ENCODE assay signal across 9 cellular contexts in the genomic region with DNA sequence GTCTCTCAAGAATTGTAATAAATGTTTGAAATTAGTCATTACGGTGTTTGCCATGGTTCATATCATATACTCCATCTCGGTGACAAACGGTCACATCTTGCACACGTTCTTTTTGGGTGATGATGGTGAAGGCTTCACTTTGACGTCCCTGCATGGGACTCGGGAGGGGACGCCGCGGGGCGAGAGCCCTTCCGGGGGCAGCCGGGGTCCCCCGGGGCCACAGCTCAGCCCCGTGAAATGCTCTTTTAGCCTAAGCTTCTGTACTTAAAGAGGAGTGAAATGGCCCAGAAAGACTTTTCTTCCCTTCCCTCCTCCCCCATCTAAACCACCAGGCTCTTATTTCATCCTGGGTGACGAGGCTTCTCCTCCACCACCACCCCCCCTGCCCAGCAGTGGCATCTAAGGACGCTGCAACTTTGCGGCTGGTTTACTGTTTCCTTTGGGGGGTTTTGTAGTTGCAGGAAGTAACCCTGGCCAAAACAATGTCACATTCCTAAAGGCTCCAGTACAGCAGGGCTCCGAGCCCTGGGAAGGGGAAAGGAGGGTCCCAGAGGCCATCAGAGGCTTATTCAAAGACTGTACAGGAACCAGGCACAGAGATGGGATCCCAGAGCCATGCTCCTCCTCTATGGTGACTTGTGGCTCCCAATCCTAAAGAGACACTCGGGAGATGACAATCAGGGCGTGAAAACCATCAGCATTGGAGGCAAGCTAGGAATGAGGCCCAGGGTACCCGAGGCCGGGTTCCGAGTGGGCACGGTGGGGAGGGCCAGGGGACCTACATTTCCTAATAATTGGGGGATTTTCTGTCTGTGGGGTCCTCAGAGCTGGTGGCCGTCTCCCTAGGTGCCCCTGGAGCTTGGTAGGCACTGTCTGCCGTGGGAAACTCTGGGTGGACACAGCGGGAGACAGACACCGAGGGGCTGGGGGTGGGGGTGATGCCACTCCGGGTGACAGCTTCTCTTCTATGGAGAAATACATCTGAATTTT.
DNase-seq lines count a peak whose midpoint lies in the region; ATAC-seq and TF ChIP-seq lines count a peak whose summit lies in the region.
"Had no signal": no experiment of that assay in that cellular context is flagged by ENCODE, and none has a peak within 500 bp of the region (broad histone marks: within the 10 kb centered on the region; RNA-seq: fewer than 3 reads in every experiment).

No MANE protein-coding gene starts in this region.

- ATAC-seq in HG03457 (IDR thresholded peaks at IDR 0.05; ENCODE audit: unreplicated experiment) (no peak), mucosa of descending colon (no peak)
- ATAC-seq: heart left ventricle had no signal

- no peak overlapping the region for H3K4me2 ChIP-seq in mesenchymal stem cell (ENCODE audit: low read length, poor library complexity, severe bottlenecking)

- 71% methylated on average over 28 of the region's 29 CpGs for WGBS in mesenchymal stem cell

- no peak overlapping the region for H3K23ac ChIP-seq in mesenchymal stem cell (ENCODE audit: low read length in 2 of 2)

- H3K79me1 ChIP-seq in mesenchymal stem cell (replicated peaks; ENCODE audit: low read length, poor library complexity, severe bottlenecking): no peaks in the 10 kb centered on the region

- no peak overlapping the region for H2BK12ac ChIP-seq in mesenchymal stem cell (ENCODE audit: low read length in 2 of 2)

- no peak overlapping the region for H4K91ac ChIP-seq in mesenchymal stem cell (ENCODE audit: low read length)

- H2BK15ac ChIP-seq in mesenchymal stem cell (ENCODE audit: low read depth, poor library complexity, severe bottlenecking): no peak overlapping the region

- no peak overlapping the region for H3K4ac ChIP-seq in mesenchymal stem cell (ENCODE audit: low read depth in 1 of 2, low read length in 2 of 2)

- no peak overlapping the region for H3K9ac ChIP-seq in mesenchymal stem cell (ENCODE audit: low read length)

- TF ChIP-seq CTCF in foreskin fibroblast (IDR thresholded peaks at IDR 0.05; ENCODE audit: low read depth, low read length): no peak
- TF ChIP-seq CTCF in mucosa of descending colon (IDR thresholded peaks at IDR 0.05): no peak

- no peak overlapping the region for H4K8ac ChIP-seq in mesenchymal stem cell (ENCODE audit: low read length)

- H2BK5ac ChIP-seq in mesenchymal stem cell (ENCODE audit: low read depth, low read length, poor library complexity, severe bottlenecking): no peak overlapping the region

- H2BK120ac ChIP-seq in mesenchymal stem cell (ENCODE audit: low read depth, low read length): no peak overlapping the region

- H2AK5ac ChIP-seq in mesenchymal stem cell (ENCODE audit: low read length, severe bottlenecking): no peak overlapping the region

- H3K4me1 ChIP-seq in mesenchymal stem cell (ENCODE audit: control insufficient read depth, insufficient read depth, low read depth, low read length): no peaks in the 10 kb centered on the region
- H3K4me1 ChIP-seq in mucosa of descending colon (ENCODE audit: low read depth): no peaks in the 10 kb centered on the region

- H3K14ac ChIP-seq in mesenchymal stem cell (ENCODE audit: low read length in 2 of 2): no peak overlapping the region

- no peak overlapping the region for H3K4me3 ChIP-seq in foreskin fibroblast (ENCODE audit: low read depth in 1 of 2, low read length in 2 of 2)
- H3K4me3 ChIP-seq in mesenchymal stem cell (ENCODE audit: insufficient read depth in 1 of 2, low read depth in 1 of 2, low read length in 2 of 2): no peak overlapping the region
- no peak overlapping the region for H3K4me3 ChIP-seq in mucosa of descending colon

- H3K18ac ChIP-seq in mesenchymal stem cell (ENCODE audit: low read depth in 1 of 2, low read length in 2 of 2): no peak overlapping the region

- peaks cover 14% of the 10 kb centered on the region for H3K9me3 ChIP-seq in mesenchymal stem cell (ENCODE audit: control insufficient read depth, low read length)
- H3K9me3 ChIP-seq in mucosa of descending colon: no peaks in the 10 kb centered on the region

- peak; percentile 43 for DNase-seq in LHCN-M2 (ENCODE audit: low read depth)
- peak; percentile 36 for DNase-seq in activated CD8-positive, alpha-beta memory T cell treated with anti-CD3 and anti-CD28 coated beads, Interleukin-2, amount 50 U/mL, for 1 hour (ENCODE audit: extremely low read depth)
- peak; percentile 16 to 24 for DNase-seq in foreskin fibroblast
- peak; percentile 16 to 17 for DNase-seq in stimulated activated CD8-positive, alpha-beta memory T cell treated with anti-CD3 and anti-CD28 coated beads, Interleukin-15, amount 100 ng/mL, for 4 hours (ENCODE audit: low read depth in 2 of 2)
- DNase-seq in mesenchymal stem cell: no peak
- DNase-seq in midbrain (lab: John Stamatoyannopoulos, UW): no peak
- DNase-seq in mucosa of descending colon: no peak
- DNase-seq: heart left ventricle had no signal

- H3K36me3 ChIP-seq in mesenchymal stem cell (ENCODE audit: control insufficient read depth in 1 of 2, insufficient read depth in 2 of 2, low read depth in 1 of 2, low read length in 2 of 2) (no peaks in the 10 kb centered on the region), mucosa of descending colon (ENCODE audit: low read depth) (no peaks in the 10 kb centered on the region)
- H3K36me3 ChIP-seq: heart left ventricle had no signal

- no peak overlapping the region for H3K27ac ChIP-seq in mesenchymal stem cell (ENCODE audit: low read length, poor library complexity, severe bottlenecking)
- H3K27ac ChIP-seq: heart left ventricle had no signal

- H2AFZ ChIP-seq in mesenchymal stem cell (ENCODE audit: low read depth, low read length): no peak overlapping the region

- peaks cover 30 to 41% of the 10 kb centered on the region in 2 experiments for H3K27me3 ChIP-seq in mesenchymal stem cell (ENCODE audit: control insufficient read depth in 1 of 2, insufficient read depth in 1 of 2, low read length in 2 of 2)

- intact Hi-C loops in mucosa of descending colon (cut with DNase I, micrococcal nuclease): no loop called here

Comparison
In these comparisons a context has a peak if more than half of its experiments do, and no peak if none do; other contexts are left out.
1. DNase-seq: peak in LHCN-M2 (single experiment), activated CD8-positive, alpha-beta memory T cell treated with anti-CD3 and anti-CD28 coated beads, Interleukin-2, amount 50 U/mL, for 1 hour (single experiment), foreskin fibroblast (2 of 2) and stimulated activated CD8-positive, alpha-beta memory T cell treated with anti-CD3 and anti-CD28 coated beads, Interleukin-15, amount 100 ng/mL, for 4 hours (2 of 2); none in mesenchymal stem cell (single experiment), midbrain (single experiment) and mucosa of descending colon (0 of 3).